ENCODE assay signal across 1 cellular context in genomic region chr6:161169690-161170089, GRCh38.
TF ChIP-seq lines count a peak whose summit lies in the region.

No MANE protein-coding gene starts in this region.

TF ChIP-seq in K562, 482 proteins besides CTCF, POLR2A, EP300 and RAD21 (continued from another document and continues in another):
- peak; percentile 31; the same call in 1 of the 2 replicates for TF ChIP-seq HDAC2 (IDR thresholded peaks at IDR 0.05)
- no peak for TF ChIP-seq PHF21A (IDR thresholded peaks at IDR 0.05; ENCODE audit: borderline replicate concordance, low read depth)
- TF ChIP-seq ZNF584 (CRISPR knock-in tag; IDR thresholded peaks at IDR 0.05; ENCODE audit: low read depth), result no peak
- TF ChIP-seq THAP12 (CRISPR knock-in tag; IDR thresholded peaks at IDR 0.05), result no peak
- TF ChIP-seq NR4A1 (CRISPR knock-in tag; IDR thresholded peaks at IDR 0.05), result 0 out of 2 replicates have a peak, but pooled peaks have one; percentile 15
- TF ChIP-seq NR4A1 (tag; IDR thresholded peaks at IDR 0.05), result no peak
- TF ChIP-seq TAF7 (tag; IDR thresholded peaks at IDR 0.05), result 0 out of 2 replicates have a peak, but pooled peaks have one; percentile 43
- TF ChIP-seq, protein P1, sequence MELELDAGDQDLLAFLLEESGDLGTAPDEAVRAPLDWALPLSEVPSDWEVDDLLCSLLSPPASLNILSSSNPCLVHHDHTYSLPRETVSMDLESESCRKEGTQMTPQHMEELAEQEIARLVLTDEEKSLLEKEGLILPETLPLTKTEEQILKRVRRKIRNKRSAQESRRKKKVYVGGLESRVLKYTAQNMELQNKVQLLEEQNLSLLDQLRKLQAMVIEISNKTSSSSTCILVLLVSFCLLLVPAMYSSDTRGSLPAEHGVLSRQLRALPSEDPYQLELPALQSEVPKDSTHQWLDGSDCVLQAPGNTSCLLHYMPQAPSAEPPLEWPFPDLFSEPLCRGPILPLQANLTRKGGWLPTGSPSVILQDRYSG (tag; conservative IDR thresholded peaks at IDR 0.05; ENCODE audit: low read depth), result peak; percentile 81
- peak in 1 of 2 experiments; percentile 27; a peak in 3 of 4 replicates for TF ChIP-seq NRF1 (conservative IDR thresholded peaks at IDR 0.05 in 1 of 2, IDR thresholded peaks at IDR 0.05 in 1 of 2)
- no peak for TF ChIP-seq SMC3 (conservative IDR thresholded peaks at IDR 0.05; ENCODE audit: insufficient read depth, low read depth, low read length)
- TF ChIP-seq ARID1B (IDR thresholded peaks at IDR 0.05), result peak; percentile 36; the same call in 1 of the 2 replicates
- peak; percentile 72 for TF ChIP-seq HCFC1 (IDR thresholded peaks at IDR 0.05; ENCODE audit: low read depth, low read length)
- peak; percentile 27 to 43; a peak in 2 of 4 replicates for TF ChIP-seq HDAC1 (IDR thresholded peaks at IDR 0.05)
- TF ChIP-seq ZNF407 (IDR thresholded peaks at IDR 0.05; ENCODE audit: low read depth), result peak; percentile 46; the same call in 1 of the 2 replicates
- TF ChIP-seq SMAD4 (CRISPR knock-in tag; conservative IDR thresholded peaks at IDR 0.05), result 0 out of 2 replicates have a peak, but pooled peaks have one; percentile 60
- TF ChIP-seq, protein P2, sequence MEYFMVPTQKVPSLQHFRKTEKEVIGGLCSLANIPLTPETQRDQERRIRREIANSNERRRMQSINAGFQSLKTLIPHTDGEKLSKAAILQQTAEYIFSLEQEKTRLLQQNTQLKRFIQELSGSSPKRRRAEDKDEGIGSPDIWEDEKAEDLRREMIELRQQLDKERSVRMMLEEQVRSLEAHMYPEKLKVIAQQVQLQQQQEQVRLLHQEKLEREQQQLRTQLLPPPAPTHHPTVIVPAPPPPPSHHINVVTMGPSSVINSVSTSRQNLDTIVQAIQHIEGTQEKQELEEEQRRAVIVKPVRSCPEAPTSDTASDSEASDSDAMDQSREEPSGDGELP (CRISPR knock-in tag; IDR thresholded peaks at IDR 0.05; ENCODE audit: borderline replicate concordance), result peak; percentile 36; the same call in 1 of the 2 replicates
- TF ChIP-seq ZNF639 (CRISPR knock-in tag; conservative IDR thresholded peaks at IDR 0.05 in 1 of 2, IDR thresholded peaks at IDR 0.05 in 1 of 2), result peak in 1 of 2 experiments; percentile 82; a peak in 2 of 4 replicates
- 0 out of 2 replicates have a peak, but pooled peaks have one; percentile 1 for TF ChIP-seq NFIX (CRISPR knock-in tag; IDR thresholded peaks at IDR 0.05; ENCODE audit: low read depth)
- peak; percentile 92 for TF ChIP-seq MAFF (IDR thresholded peaks at IDR 0.05; ENCODE audit: low read length)
- TF ChIP-seq, protein P3, sequence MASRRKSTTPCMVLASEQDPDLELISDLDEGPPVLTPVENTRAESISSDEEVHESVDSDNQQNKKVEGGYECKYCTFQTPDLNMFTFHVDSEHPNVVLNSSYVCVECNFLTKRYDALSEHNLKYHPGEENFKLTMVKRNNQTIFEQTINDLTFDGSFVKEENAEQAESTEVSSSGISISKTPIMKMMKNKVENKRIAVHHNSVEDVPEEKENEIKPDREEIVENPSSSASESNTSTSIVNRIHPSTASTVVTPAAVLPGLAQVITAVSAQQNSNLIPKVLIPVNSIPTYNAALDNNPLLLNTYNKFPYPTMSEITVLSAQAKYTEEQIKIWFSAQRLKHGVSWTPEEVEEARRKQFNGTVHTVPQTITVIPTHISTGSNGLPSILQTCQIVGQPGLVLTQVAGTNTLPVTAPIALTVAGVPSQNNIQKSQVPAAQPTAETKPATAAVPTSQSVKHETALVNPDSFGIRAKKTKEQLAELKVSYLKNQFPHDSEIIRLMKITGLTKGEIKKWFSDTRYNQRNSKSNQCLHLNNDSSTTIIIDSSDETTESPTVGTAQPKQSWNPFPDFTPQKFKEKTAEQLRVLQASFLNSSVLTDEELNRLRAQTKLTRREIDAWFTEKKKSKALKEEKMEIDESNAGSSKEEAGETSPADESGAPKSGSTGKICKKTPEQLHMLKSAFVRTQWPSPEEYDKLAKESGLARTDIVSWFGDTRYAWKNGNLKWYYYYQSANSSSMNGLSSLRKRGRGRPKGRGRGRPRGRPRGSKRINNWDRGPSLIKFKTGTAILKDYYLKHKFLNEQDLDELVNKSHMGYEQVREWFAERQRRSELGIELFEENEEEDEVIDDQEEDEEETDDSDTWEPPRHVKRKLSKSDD (conservative IDR thresholded peaks at IDR 0.05; ENCODE audit: low read length), result peak; percentile 88; the same call in 1 of the 2 replicates
- TF ChIP-seq, protein P4, sequence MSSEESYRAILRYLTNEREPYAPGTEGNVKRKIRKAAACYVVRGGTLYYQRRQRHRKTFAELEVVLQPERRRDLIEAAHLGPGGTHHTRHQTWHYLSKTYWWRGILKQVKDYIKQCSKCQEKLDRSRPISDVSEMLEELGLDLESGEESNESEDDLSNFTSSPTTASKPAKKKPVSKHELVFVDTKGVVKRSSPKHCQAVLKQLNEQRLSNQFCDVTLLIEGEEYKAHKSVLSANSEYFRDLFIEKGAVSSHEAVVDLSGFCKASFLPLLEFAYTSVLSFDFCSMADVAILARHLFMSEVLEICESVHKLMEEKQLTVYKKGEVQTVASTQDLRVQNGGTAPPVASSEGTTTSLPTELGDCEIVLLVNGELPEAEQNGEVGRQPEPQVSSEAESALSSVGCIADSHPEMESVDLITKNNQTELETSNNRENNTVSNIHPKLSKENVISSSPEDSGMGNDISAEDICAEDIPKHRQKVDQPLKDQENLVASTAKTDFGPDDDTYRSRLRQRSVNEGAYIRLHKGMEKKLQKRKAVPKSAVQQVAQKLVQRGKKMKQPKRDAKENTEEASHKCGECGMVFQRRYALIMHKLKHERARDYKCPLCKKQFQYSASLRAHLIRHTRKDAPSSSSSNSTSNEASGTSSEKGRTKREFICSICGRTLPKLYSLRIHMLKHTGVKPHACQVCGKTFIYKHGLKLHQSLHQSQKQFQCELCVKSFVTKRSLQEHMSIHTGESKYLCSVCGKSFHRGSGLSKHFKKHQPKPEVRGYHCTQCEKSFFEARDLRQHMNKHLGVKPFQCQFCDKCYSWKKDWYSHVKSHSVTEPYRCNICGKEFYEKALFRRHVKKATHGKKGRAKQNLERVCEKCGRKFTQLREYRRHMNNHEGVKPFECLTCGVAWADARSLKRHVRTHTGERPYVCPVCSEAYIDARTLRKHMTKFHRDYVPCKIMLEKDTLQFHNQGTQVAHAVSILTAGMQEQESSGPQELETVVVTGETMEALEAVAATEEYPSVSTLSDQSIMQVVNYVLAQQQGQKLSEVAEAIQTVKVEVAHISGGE (CRISPR knock-in tag; IDR thresholded peaks at IDR 0.05), result peak in 1 of 3 experiments; percentile 44; a peak in 1 of 6 replicates
- peak; percentile 98 for TF ChIP-seq NFE2 (IDR thresholded peaks at IDR 0.05; ENCODE audit: low read depth)
- no peak for TF ChIP-seq ZNF717 (CRISPR knock-in tag; IDR thresholded peaks at IDR 0.05)
- TF ChIP-seq MAFG (tag; conservative IDR thresholded peaks at IDR 0.05), result peak; percentile 97
- TF ChIP-seq TEAD4 (IDR thresholded peaks at IDR 0.05; ENCODE audit: low read length), result peak; percentile 60; the same call in 1 of the 2 replicates
- no peak for TF ChIP-seq TEAD4 (CRISPR knock-in tag; IDR thresholded peaks at IDR 0.05; ENCODE audit: borderline replicate concordance)
- 0 out of 2 replicates have a peak, but pooled peaks have one; percentile 1 for TF ChIP-seq PKNOX1 (IDR thresholded peaks at IDR 0.05)
- peak; percentile 92 for TF ChIP-seq MYC (IDR thresholded peaks at IDR 0.05; ENCODE audit: low read depth, low read length)
- TF ChIP-seq MYC (CRISPR knock-in tag; IDR thresholded peaks at IDR 0.05; ENCODE audit: borderline replicate concordance, low read depth), result no peak
- peak; percentile 92 for TF ChIP-seq KAT8 (IDR thresholded peaks at IDR 0.05; ENCODE audit: low read depth)
- TF ChIP-seq TEAD2 (tag; IDR thresholded peaks at IDR 0.05), result peak; percentile 40; the same call in 1 of the 2 replicates
- no peak for TF ChIP-seq HMGN3 (IDR thresholded peaks at IDR 0.05; ENCODE audit: borderline replicate concordance, extremely low read depth, insufficient read length, low read depth, low read length)
- TF ChIP-seq NFIC (IDR thresholded peaks at IDR 0.05), result peak; percentile 98
- peak; percentile 51; the same call in 1 of the 2 replicates for TF ChIP-seq CREM (IDR thresholded peaks at IDR 0.05; ENCODE audit: low read depth)
- TF ChIP-seq GABPA (tag; conservative IDR thresholded peaks at IDR 0.05; ENCODE audit: low read depth), result peak; percentile 59
